ENCODE assay signal across 24 cellular contexts in genomic region chr11:117292616-117293015, GRCh38.
"Had no signal": no experiment of that assay in that cellular context is flagged by ENCODE, and none has a peak within 500 bp of the region (broad histone marks: within the 10 kb centered on the region; RNA-seq: fewer than 3 reads in every experiment).

No MANE protein-coding gene starts in this region.

- H3K27ac ChIP-seq: colonic mucosa had no signal

- H3K9me3 Mint-ChIP-seq: activated CD4-positive, alpha-beta memory T cell treated with anti-CD3 and anti-CD28 coated beads, Interleukin-2, amount 10 ng/mL, durations not matched to agents 7 days and 5 days; activated CD4-positive, alpha-beta T cell treated with anti-CD3 and anti-CD28 coated beads, Interleukin-2, amount 10 ng/mL, durations not matched to agents 7 days and 5 days; activated naive CD4-positive, alpha-beta T cell treated with anti-CD3 and anti-CD28 coated beads, Interleukin-2, amount 50 U/mL, for 24 hours; activated naive CD8-positive, alpha-beta T cell treated with anti-CD3 and anti-CD28 coated beads, Interleukin-2, amount 10 ng/mL, durations not matched to agents 7 days and 5 days; activated T-cell treated with anti-CD3 and anti-CD28 coated beads, Interleukin-2, amount 50 U/mL, for 4 hours; activated T-helper 17 cell treated with anti-CD3 and anti-CD28 coated beads, Interleukin-2, amount 50 U/mL, for 72 hours; endodermal cell had no signal

- H3K27me3 Mint-ChIP-seq: activated CD4-positive, alpha-beta memory T cell treated with anti-CD3 and anti-CD28 coated beads, Interleukin-2, amount 10 ng/mL, durations not matched to agents 7 days and 5 days; activated CD4-positive, alpha-beta T cell treated with anti-CD3 and anti-CD28 coated beads, Interleukin-2, amount 10 ng/mL, durations not matched to agents 7 days and 5 days; activated naive CD4-positive, alpha-beta T cell treated with anti-CD3 and anti-CD28 coated beads, Interleukin-2, amount 50 U/mL, for 24 hours; activated naive CD8-positive, alpha-beta T cell treated with anti-CD3 and anti-CD28 coated beads, Interleukin-2, amount 10 ng/mL, durations not matched to agents 7 days and 5 days; activated T-helper 17 cell treated with anti-CD3 and anti-CD28 coated beads, Interleukin-2, amount 50 U/mL, for 72 hours had no signal

- H3K36me3 ChIP-seq: colonic mucosa had no signal

- H3K27ac Mint-ChIP-seq: activated CD4-positive, alpha-beta memory T cell treated with anti-CD3 and anti-CD28 coated beads, Interleukin-2, amount 10 ng/mL, durations not matched to agents 7 days and 5 days; activated CD4-positive, alpha-beta T cell treated with anti-CD3 and anti-CD28 coated beads, Interleukin-2, amount 10 ng/mL, durations not matched to agents 7 days and 5 days; activated naive CD4-positive, alpha-beta T cell treated with anti-CD3 and anti-CD28 coated beads, Interleukin-2, amount 50 U/mL, for 24 hours; activated naive CD8-positive, alpha-beta T cell treated with anti-CD3 and anti-CD28 coated beads, Interleukin-2, amount 10 ng/mL, durations not matched to agents 7 days and 5 days; activated T-helper 17 cell treated with anti-CD3 and anti-CD28 coated beads, Interleukin-2, amount 50 U/mL, for 72 hours; endodermal cell had no signal

- H3K4me3 Mint-ChIP-seq: activated CD4-positive, alpha-beta memory T cell treated with anti-CD3 and anti-CD28 coated beads, Interleukin-2, amount 10 ng/mL, durations not matched to agents 7 days and 5 days; activated CD4-positive, alpha-beta T cell treated with anti-CD3 and anti-CD28 coated beads, Interleukin-2, amount 10 ng/mL, durations not matched to agents 7 days and 5 days; activated naive CD4-positive, alpha-beta T cell treated with anti-CD3 and anti-CD28 coated beads, Interleukin-2, amount 50 U/mL, for 24 hours; activated naive CD8-positive, alpha-beta T cell treated with anti-CD3 and anti-CD28 coated beads, Interleukin-2, amount 10 ng/mL, durations not matched to agents 7 days and 5 days; activated T-cell treated with anti-CD3 and anti-CD28 coated beads, Interleukin-2, amount 50 U/mL, for 4 hours; activated T-helper 17 cell treated with anti-CD3 and anti-CD28 coated beads, Interleukin-2, amount 50 U/mL, for 72 hours; endodermal cell had no signal

- DNase-seq: activated CD4-positive, alpha-beta memory T cell treated with anti-CD3 and anti-CD28 coated beads, Interleukin-2, amount 10 ng/mL, durations not matched to agents 7 days and 5 days; activated CD4-positive, alpha-beta T cell treated with anti-CD3 and anti-CD28 coated beads for 1 hour; activated CD4-positive, alpha-beta T cell treated with anti-CD3 and anti-CD28 coated beads for 4 hours; activated CD4-positive, alpha-beta T cell treated with anti-CD3 and anti-CD28 coated beads, Interleukin-2, amount 10 ng/mL, durations not matched to agents 7 days and 5 days; activated CD4-positive, alpha-beta T cell treated with anti-CD3 and anti-CD28 coated beads, Interleukin-2, amount 50 U/mL, for 4 hours; activated CD8-positive, alpha-beta memory T cell treated with anti-CD3 and anti-CD28 coated beads, Interleukin-2, amount 50 U/mL, for 48 hours; activated effector memory CD4-positive, alpha-beta T cell treated with Interleukin-2 at 50 U/mL for 16 hours; activated gamma-delta T cell treated with Interleukin-2 at 50 U/mL for 16 hours; activated naive CD4-positive, alpha-beta T cell treated with Interleukin-2 at 50 U/mL for 16 hours; activated naive CD8-positive, alpha-beta T cell treated with anti-CD3 and anti-CD28 coated beads, Interleukin-2, amount 10 ng/mL, durations not matched to agents 7 days and 5 days; activated T-cell treated with anti-CD3 and anti-CD28 coated beads for 4 hours; activated T-cell treated with anti-CD3 and anti-CD28 coated beads, Interleukin-2, amount 50 U/mL, for 4 hours; amniotic stem cell; anterior cingulate cortex; caudate nucleus; colonic mucosa; effector memory CD4-positive, alpha-beta T cell; endodermal cell; foreskin fibroblast; head of caudate nucleus; T-helper 2 cell had no signal

- H3K9me3 ChIP-seq: colonic mucosa had no signal

- ATAC-seq: activated T-cell treated with anti-CD3 and anti-CD28 coated beads, Interleukin-2, amount 50 U/mL, for 4 hours; activated T-helper 17 cell treated with anti-CD3 and anti-CD28 coated beads, Interleukin-2, amount 50 U/mL, for 72 hours; esophagus mucosa had no signal

- H3K4me1 Mint-ChIP-seq: activated CD4-positive, alpha-beta T cell treated with anti-CD3 and anti-CD28 coated beads, Interleukin-2, amount 10 ng/mL, durations not matched to agents 7 days and 5 days; activated naive CD4-positive, alpha-beta T cell treated with anti-CD3 and anti-CD28 coated beads, Interleukin-2, amount 50 U/mL, for 24 hours; activated naive CD8-positive, alpha-beta T cell treated with anti-CD3 and anti-CD28 coated beads, Interleukin-2, amount 10 ng/mL, durations not matched to agents 7 days and 5 days; activated T-helper 17 cell treated with anti-CD3 and anti-CD28 coated beads, Interleukin-2, amount 50 U/mL, for 72 hours had no signal

- H3K4me3 ChIP-seq: colonic mucosa had no signal

- H3K27me3 ChIP-seq: colonic mucosa had no signal

- H3K4me1 ChIP-seq: colonic mucosa had no signal
